Comparison of ENCODE assay signal across 8 cellular contexts in the genomic region with DNA sequence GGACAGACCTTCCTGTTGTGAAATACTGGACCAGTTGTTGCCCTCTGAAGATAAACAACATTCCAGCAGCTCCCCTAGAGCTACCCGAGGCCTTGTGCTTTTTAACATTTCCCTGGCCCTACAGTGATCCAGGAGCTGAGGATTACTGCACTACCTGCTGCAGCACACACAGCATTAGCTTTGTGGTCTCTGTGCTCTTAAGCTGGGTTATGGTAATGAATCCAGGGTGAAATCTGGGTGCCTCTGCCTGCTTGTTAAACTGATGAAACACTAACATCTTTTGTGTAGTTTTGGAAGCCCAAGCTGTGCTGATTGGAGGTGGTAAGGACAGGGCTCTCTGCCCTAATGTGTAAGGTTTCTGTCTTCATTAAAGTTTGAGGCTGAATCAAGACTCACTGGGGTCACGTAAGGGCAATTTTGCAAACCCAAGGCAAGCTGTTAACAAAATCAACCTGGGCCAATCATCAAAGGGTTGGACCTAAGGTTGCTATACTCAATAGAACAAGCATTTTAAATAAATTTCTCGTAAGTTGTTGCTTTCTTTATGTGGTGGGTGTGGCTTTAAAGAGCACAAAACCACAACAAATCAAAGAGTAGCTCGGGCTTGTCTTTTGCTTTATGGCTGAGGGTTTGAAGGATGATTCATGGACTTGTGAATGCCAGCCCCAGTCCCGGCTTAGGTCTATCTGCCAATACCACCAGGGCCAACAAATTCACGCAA.
DNase-seq lines count a peak whose midpoint lies in the region; ATAC-seq, FAIRE-seq and TF ChIP-seq lines count a peak whose summit lies in the region.

No MANE protein-coding gene starts in this region.

- no peak for TF ChIP-seq POLR2A in H54 (IDR thresholded peaks at IDR 0.05; ENCODE audit: low read depth, low read length)

- H3K36me3 Mint-ChIP-seq in T-cell = no peaks in the 10 kb centered on the region
- no peaks in the 10 kb centered on the region for H3K36me3 Mint-ChIP-seq in effector memory CD8-positive, alpha-beta T cell (ENCODE audit: insufficient read depth)
- H3K36me3 Mint-ChIP-seq in progenitor cell of endocrine pancreas (ENCODE audit: insufficient read depth) = no peaks in the 10 kb centered on the region

- H3K27ac Mint-ChIP-seq in T-cell (peak overlapping the region; percentile 91 to 92), progenitor cell of endocrine pancreas (peak overlapping the region; percentile 47)
- peak overlapping the region; percentile 20 to 30 for H3K27ac Mint-ChIP-seq in effector memory CD8-positive, alpha-beta T cell

- peak; percentile 99 for FAIRE-seq in H54 (lab: Jason Lieb, UNC)

- peak overlapping the region; percentile 43 to 64 (median 49) for H3K4me3 Mint-ChIP-seq in T-cell
- peak overlapping the region in 1 of 2 donors; percentile 45 for H3K4me3 Mint-ChIP-seq in effector memory CD8-positive, alpha-beta T cell
- no peak overlapping the region for H3K4me3 Mint-ChIP-seq in progenitor cell of endocrine pancreas (ENCODE audit: low read depth)

- H3K27me3 Mint-ChIP-seq in T-cell (no peaks in the 10 kb centered on the region), progenitor cell of endocrine pancreas (no peaks in the 10 kb centered on the region)
- H3K27me3 Mint-ChIP-seq in effector memory CD8-positive, alpha-beta T cell = no peaks in the 10 kb centered on the region

- POLR2A ChIA-PET in T-cell (lab: Charles Lee) = interaction anchor here in 1 of 2 donors (0.6 to 1.2 kb wide), 4 partner anchors 14 to 38 kb away, joined by 3 read pairs; no protein-coding TSS in a partner anchor

- CTCF ChIA-PET in T-cell (lab: Charles Lee) = interaction anchor here (0.6 to 2.1 kb wide), 9 partner anchors 13 to 1615 kb away, joined by 3 to 10 read pairs (median 3); no protein-coding TSS in a partner anchor

- DNase-seq in H54 (ENCODE audit: insufficient read length, low spot score) = peak; percentile 44
- DNase-seq in T-cell = peak in 32 of 34 experiments; percentile 1 to 48 (median 18)
- peak; percentile 2 to 18 (median 5) for DNase-seq in effector memory CD8-positive, alpha-beta T cell
- no peak for DNase-seq in progenitor cell of endocrine pancreas (ENCODE audit: low spot score, unreplicated experiment)
- DNase-seq in hippocampal formation (lab: John Stamatoyannopoulos, UW) = no peak

- ATAC-seq in T-cell (replicated peaks in 1 of 4) (peak; percentile 87 to 98 (median 96)), HG03354 (IDR thresholded peaks at IDR 0.05; ENCODE audit: poor library complexity, severe bottlenecking, unreplicated experiment) (no peak), GM21423 (IDR thresholded peaks at IDR 0.05; ENCODE audit: unreplicated experiment) (no peak), GM19395 (IDR thresholded peaks at IDR 0.05; ENCODE audit: unreplicated experiment) (no peak)
- peak; percentile 87 for ATAC-seq in effector memory CD8-positive, alpha-beta T cell (replicated peaks)

- H3K9me3 Mint-ChIP-seq in T-cell = no peaks in the 10 kb centered on the region
- no peaks in the 10 kb centered on the region for H3K9me3 Mint-ChIP-seq in effector memory CD8-positive, alpha-beta T cell
- peaks cover 3% of the 10 kb centered on the region for H3K9me3 Mint-ChIP-seq in progenitor cell of endocrine pancreas (ENCODE audit: low read depth)

- peaks cover 30 to 41% (median 36%) of the 10 kb centered on the region in 3 donors for H3K4me1 Mint-ChIP-seq in T-cell
- peaks cover 7 to 18% of the 10 kb centered on the region in 2 donors for H3K4me1 Mint-ChIP-seq in effector memory CD8-positive, alpha-beta T cell (ENCODE audit: low read depth in 2 of 2)
- H3K4me1 Mint-ChIP-seq in progenitor cell of endocrine pancreas (ENCODE audit: low read depth) = peaks cover 18% of the 10 kb centered on the region

- TF ChIP-seq CTCF in progenitor cell of endocrine pancreas (IDR thresholded peaks at IDR 0.05; ENCODE audit: unreplicated experiment) = no peak

Comparison
In these comparisons a context has a peak if more than half of its experiments do, and no peak if none do; other contexts are left out.
1. DNase-seq: peak in H54 (single experiment), T-cell (32 of 34) and effector memory CD8-positive, alpha-beta T cell (3 of 3); none in progenitor cell of endocrine pancreas (single experiment) and hippocampal formation (0 of 2).
2. ATAC-seq: peak in T-cell (4 of 4) and effector memory CD8-positive, alpha-beta T cell (single experiment); none in HG03354 (single experiment), GM21423 (single experiment) and GM19395 (single experiment).
3. H3K27ac Mint-ChIP-seq: peak in every context shown above with its lines; median percentile 92 in T-cell; 47 in progenitor cell of endocrine pancreas; 25 in effector memory CD8-positive, alpha-beta T cell.